9 cellular contexts compared by ENCODE assay signal in genomic region chr1:15680614-15681345, GRCh38. TPM values are rescaled to one million over a fixed set of nuclear protein-coding genes. Genes with fewer than 3 reads are reported as not detected.
DNase-seq lines count a peak whose midpoint lies in the region; ATAC-seq and TF ChIP-seq lines count a peak whose summit lies in the region.
"Had no signal": no experiment of that assay in that cellular context is flagged by ENCODE, and none has a peak within 500 bp of the region (broad histone marks: within the 10 kb centered on the region; RNA-seq: fewer than 3 reads in every experiment).

No MANE protein-coding gene starts in this region.

- peaks cover 5% of the 10 kb centered on the region for H3K27me3 Mint-ChIP-seq in CD4-positive, CD25-positive, alpha-beta regulatory T cell
- H3K27me3 Mint-ChIP-seq in IgD-negative memory B cell (no peaks in the 10 kb centered on the region), neural progenitor cell (ENCODE audit: insufficient read depth, low read depth) (peaks cover 6% of the 10 kb centered on the region)

- peaks cover 9 to 16% (median 9%) of the 10 kb centered on the region in 4 donors for H3K4me1 Mint-ChIP-seq in CD4-positive, CD25-positive, alpha-beta regulatory T cell
- peaks cover 32 to 41% (median 32%) of the 10 kb centered on the region in 3 donors for H3K4me1 Mint-ChIP-seq in IgD-negative memory B cell
- peaks cover 13% of the 10 kb centered on the region for H3K4me1 Mint-ChIP-seq in neural progenitor cell

- H3K79me2 ChIP-seq in neural progenitor cell (ENCODE audit: low read depth), result peaks cover 18% of the 10 kb centered on the region
- H3K79me2 ChIP-seq in MM.1S (ENCODE audit: low read length), result peaks cover 13% of the 10 kb centered on the region

- H2AFZ ChIP-seq in neural progenitor cell (replicated peaks) (no peak overlapping the region), MM.1S (ENCODE audit: low read length) (no peak overlapping the region)

- H4K20me1 ChIP-seq in neural progenitor cell (ENCODE audit: low read depth) (peaks cover 9% of the 10 kb centered on the region), MM.1S (ENCODE audit: insufficient read depth, low read length) (no peaks in the 10 kb centered on the region)

- H3K27ac Mint-ChIP-seq in CD4-positive, CD25-positive, alpha-beta regulatory T cell, result no peak overlapping the region
- peak overlapping the region; percentile 86 to 100 (median 97) for H3K27ac Mint-ChIP-seq in IgD-negative memory B cell
- H3K27ac Mint-ChIP-seq in neural progenitor cell, result no peak overlapping the region

- no peaks in the 10 kb centered on the region for H3K36me3 Mint-ChIP-seq in CD4-positive, CD25-positive, alpha-beta regulatory T cell
- H3K36me3 Mint-ChIP-seq in IgD-negative memory B cell (peaks cover 1% of the 10 kb centered on the region), neural progenitor cell (peaks cover 4% of the 10 kb centered on the region)

- H3K9ac ChIP-seq in neural progenitor cell (no peak overlapping the region), MM.1S (ENCODE audit: low read length) (no peak overlapping the region)

- H3K4me2 ChIP-seq in neural progenitor cell (no peak overlapping the region), MM.1S (ENCODE audit: low read depth, low read length) (no peak overlapping the region)

- peaks cover 0 to 1% (median 0%) of the 10 kb centered on the region in 7 donors for H3K9me3 Mint-ChIP-seq in CD4-positive, CD25-positive, alpha-beta regulatory T cell
- H3K9me3 Mint-ChIP-seq in IgD-negative memory B cell (peaks cover 0 to 3% (median 0%) of the 10 kb centered on the region in 3 donors), neural progenitor cell (peaks cover 4% of the 10 kb centered on the region)

- H3K9me3 ChIP-seq in CD4-positive, CD25-positive, alpha-beta regulatory T cell (ENCODE audit: control insufficient read depth in 2 of 2, low read length in 2 of 2), result no peaks in the 10 kb centered on the region
- no peaks in the 10 kb centered on the region for H3K9me3 ChIP-seq in neural progenitor cell (ENCODE audit: low read depth)
- no peaks in the 10 kb centered on the region for H3K9me3 ChIP-seq in MM.1S (replicated peaks; ENCODE audit: insufficient read depth, low read length)

- no peak overlapping the region for H3K27ac ChIP-seq in CD4-positive, CD25-positive, alpha-beta regulatory T cell (ENCODE audit: insufficient read depth, low read length, poor library complexity, severe bottlenecking)
- H3K27ac ChIP-seq in neural progenitor cell (no peak overlapping the region), MM.1S (ENCODE audit: low read length) (no peak overlapping the region)

- H3K36me3 ChIP-seq in CD4-positive, CD25-positive, alpha-beta regulatory T cell (ENCODE audit: control insufficient read depth, insufficient read depth, low read length), result no peaks in the 10 kb centered on the region
- no peaks in the 10 kb centered on the region for H3K36me3 ChIP-seq in neural progenitor cell
- no peaks in the 10 kb centered on the region for H3K36me3 ChIP-seq in MM.1S (replicated peaks; ENCODE audit: insufficient read depth, low read length)

- peak overlapping the region in 3 of 4 donors; percentile 85 to 88 (median 88) for H3K4me3 Mint-ChIP-seq in CD4-positive, CD25-positive, alpha-beta regulatory T cell
- H3K4me3 Mint-ChIP-seq in IgD-negative memory B cell, result peak overlapping the region in 1 of 4 donors; percentile 89
- H3K4me3 Mint-ChIP-seq in neural progenitor cell, result peak overlapping the region; percentile 9

- no peak for ATAC-seq in CD4-positive, CD25-positive, alpha-beta regulatory T cell (ENCODE audit: low read depth in 2 of 2)
- ATAC-seq in GM19452 (IDR thresholded peaks at IDR 0.05; ENCODE audit: unreplicated experiment) (no peak), HG03439 (IDR thresholded peaks at IDR 0.05; ENCODE audit: unreplicated experiment) (no peak)

- no peaks in the 10 kb centered on the region for H3F3A ChIP-seq in neural progenitor cell (ENCODE audit: low read depth)
- peaks cover 7% of the 10 kb centered on the region; the same call in 1 of the 2 replicates for H3F3A ChIP-seq in MM.1S (ENCODE audit: insufficient read depth, low read length)

- H3K9me2 ChIP-seq in MM.1S (replicated peaks; ENCODE audit: insufficient read depth, low read length), result no peaks in the 10 kb centered on the region

- peaks cover 17% of the 10 kb centered on the region for H3K4me1 ChIP-seq in CD4-positive, CD25-positive, alpha-beta regulatory T cell (ENCODE audit: control insufficient read depth, insufficient read depth, low read length, poor library complexity, severe bottlenecking)
- peaks cover 11% of the 10 kb centered on the region for H3K4me1 ChIP-seq in neural progenitor cell
- peaks cover 4% of the 10 kb centered on the region; the same call in 1 of the 2 replicates for H3K4me1 ChIP-seq in MM.1S (ENCODE audit: low read length)

- no peak overlapping the region for H3K4me3 ChIP-seq in CD4-positive, CD25-positive, alpha-beta regulatory T cell (ENCODE audit: low read depth, low read length)
- H3K4me3 ChIP-seq in choroid plexus epithelial cell (ENCODE audit: low read depth, low read length) (no peak overlapping the region), neural progenitor cell (no peak overlapping the region), MM.1S (ENCODE audit: low read length) (no peak overlapping the region)

- DNase-seq in CD4-positive, CD25-positive, alpha-beta regulatory T cell, result peak in 1 of 3 donors; percentile 21
- DNase-seq in choroid plexus epithelial cell (ENCODE audit: low read depth), result peak; percentile 95
- no peak for DNase-seq in neural progenitor cell (ENCODE audit: low spot score)
- DNase-seq in OCI-M2 (lab: John Stamatoyannopoulos, UW; ENCODE audit: unreplicated experiment), result no peak
- no peak for DNase-seq in MM.1S
- DNase-seq: nephron progenitor cell had no signal

- no peak for TF ChIP-seq CTCF in choroid plexus epithelial cell (conservative IDR thresholded peaks at IDR 0.05; ENCODE audit: low read depth, low read length)
- TF ChIP-seq CTCF in neural progenitor cell (IDR thresholded peaks at IDR 0.05), result no peak
- TF ChIP-seq CTCF in MM.1S (IDR thresholded peaks at IDR 0.05; ENCODE audit: low read length), result no peak

- H3K27me3 ChIP-seq in CD4-positive, CD25-positive, alpha-beta regulatory T cell (ENCODE audit: control insufficient read depth, insufficient read depth, low read length), result no peaks in the 10 kb centered on the region
- H3K27me3 ChIP-seq in neural progenitor cell (no peaks in the 10 kb centered on the region), MM.1S (replicated peaks; ENCODE audit: insufficient read depth, low read length) (no peaks in the 10 kb centered on the region)

RNA-seq across cellular contexts. Expression of gene PLEKHM2, which starts 3.3 kb away (rescaled TPM):
- total RNA-seq in CD4-positive, CD25-positive, alpha-beta regulatory T cell, result 71.8 TPM
- polyA plus RNA-seq in CD4-positive, CD25-positive, alpha-beta regulatory T cell, result 1 to 10 TPM; 3.2 to 5.0 (median 3.7) TPM
- 8.2 TPM for polyA plus RNA-seq in IgD-negative memory B cell
- total RNA-seq in neural progenitor cell (ENCODE audit: low replicate concordance), result 16.7 and 42.2 TPM in 2 replicates

RNA-seq across cellular contexts. Expression of gene SLC25A34, which starts 55.3 kb away (rescaled TPM):
- 1.8 TPM for total RNA-seq in CD4-positive, CD25-positive, alpha-beta regulatory T cell
- polyA plus RNA-seq in CD4-positive, CD25-positive, alpha-beta regulatory T cell, result not detected
- polyA plus RNA-seq in IgD-negative memory B cell, result not detected
- 0.34 and 2.2 TPM in 2 replicates for total RNA-seq in neural progenitor cell (ENCODE audit: low replicate concordance)

Comparison
In these comparisons a context has a peak if more than half of its experiments do, and no peak if none do; other contexts are left out.
1. H3K27ac Mint-ChIP-seq: peak in IgD-negative memory B cell (3 of 3); none in CD4-positive, CD25-positive, alpha-beta regulatory T cell (0 of 3) and neural progenitor cell (single experiment).